In genomic region chr13:49877629-49878218, GRCh38 we compare ENCODE assay signal across 1 cellular context.
TF ChIP-seq lines count a peak whose summit lies in the region.

No MANE protein-coding gene starts in this region.

TF ChIP-seq in HEK293, 187 proteins besides CTCF, POLR2A, EP300 and RAD21 (continued from another document and continues in another):
- no peak for TF ChIP-seq BCL6B (tag by site-specific recombination; IDR thresholded peaks at IDR 0.05)
- no peak for TF ChIP-seq ZNF488 (tag by site-specific recombination; IDR thresholded peaks at IDR 0.05)
- no peak for TF ChIP-seq ZIC2 (tag by site-specific recombination; IDR thresholded peaks at IDR 0.05)
- 0 out of 2 replicates have a peak, but pooled peaks have one; percentile 19 for TF ChIP-seq ZNF677 (tag by site-specific recombination; IDR thresholded peaks at IDR 0.05)
- no peak for TF ChIP-seq ZNF19 (tag by site-specific recombination; IDR thresholded peaks at IDR 0.05; ENCODE audit: low read depth)
- TF ChIP-seq ZNF404 (tag by site-specific recombination; IDR thresholded peaks at IDR 0.05), result no peak
- no peak for TF ChIP-seq ZNF223 (tag by site-specific recombination; IDR thresholded peaks at IDR 0.05)
- TF ChIP-seq ZNF394 (tag by site-specific recombination; IDR thresholded peaks at IDR 0.05; ENCODE audit: borderline replicate concordance), result no peak
- no peak for TF ChIP-seq ZNF266 (tag by site-specific recombination; IDR thresholded peaks at IDR 0.05; ENCODE audit: low read depth)
- TF ChIP-seq RBAK (tag by site-specific recombination; IDR thresholded peaks at IDR 0.05), result no peak
- no peak for TF ChIP-seq ZNF571 (tag by site-specific recombination; IDR thresholded peaks at IDR 0.05)
- TF ChIP-seq ZNF341 (tag by site-specific recombination; IDR thresholded peaks at IDR 0.05; ENCODE audit: low read depth), result no peak
- TF ChIP-seq TRIM28 (IDR thresholded peaks at IDR 0.05; ENCODE audit: borderline replicate concordance, low read length), result peak; percentile 97
- TF ChIP-seq ZNF513 (tag by site-specific recombination; IDR thresholded peaks at IDR 0.05), result no peak
- no peak for TF ChIP-seq ZNF624 (tag by site-specific recombination; IDR thresholded peaks at IDR 0.05)
- no peak for TF ChIP-seq ZNF184 (tag by site-specific recombination; IDR thresholded peaks at IDR 0.05)
- no peak for TF ChIP-seq ZNF585B (tag by site-specific recombination; IDR thresholded peaks at IDR 0.05)
- TF ChIP-seq ZNF133 (tag by site-specific recombination; IDR thresholded peaks at IDR 0.05), result no peak
- TF ChIP-seq SALL2 (tag by site-specific recombination; IDR thresholded peaks at IDR 0.05; ENCODE audit: borderline replicate concordance), result no peak
- TF ChIP-seq ZNF558 (tag by site-specific recombination; IDR thresholded peaks at IDR 0.05), result peak; percentile 66; the same call in 1 of the 2 replicates
- TF ChIP-seq TSHZ1 (tag by site-specific recombination; IDR thresholded peaks at IDR 0.05; ENCODE audit: borderline replicate concordance), result no peak
- TF ChIP-seq ZNF777 (tag by site-specific recombination; IDR thresholded peaks at IDR 0.05; ENCODE audit: borderline replicate concordance), result no peak
- TF ChIP-seq ZNF211 (tag by site-specific recombination; IDR thresholded peaks at IDR 0.05; ENCODE audit: low read depth), result no peak
- TF ChIP-seq ZNF157 (tag by site-specific recombination; IDR thresholded peaks at IDR 0.05), result no peak
- no peak for TF ChIP-seq EGR2 (tag by site-specific recombination; IDR thresholded peaks at IDR 0.05; ENCODE audit: low read depth)
- no peak for TF ChIP-seq ZNF596 (tag by site-specific recombination; IDR thresholded peaks at IDR 0.05)
- no peak for TF ChIP-seq HOXD13 (CRISPR knock-in tag; IDR thresholded peaks at IDR 0.05; ENCODE audit: borderline replicate concordance)
- TF ChIP-seq PRDM1 (tag by site-specific recombination; IDR thresholded peaks at IDR 0.05), result no peak
- peak; percentile 66; the same call in 1 of the 2 replicates for TF ChIP-seq ZNF610 (tag by site-specific recombination; IDR thresholded peaks at IDR 0.05; ENCODE audit: borderline replicate concordance)
- TF ChIP-seq ZNF202 (tag by site-specific recombination; IDR thresholded peaks at IDR 0.05; ENCODE audit: borderline replicate concordance), result no peak
- no peak for TF ChIP-seq SP2 (tag by site-specific recombination; IDR thresholded peaks at IDR 0.05)
- TF ChIP-seq ZNF114 (tag by site-specific recombination; IDR thresholded peaks at IDR 0.05), result no peak
- TF ChIP-seq ZNF621 (tag by site-specific recombination; IDR thresholded peaks at IDR 0.05), result no peak
- no peak for TF ChIP-seq ZFP69B (tag by site-specific recombination; IDR thresholded peaks at IDR 0.05)
- peak; percentile 88 for TF ChIP-seq ZNF549 (tag by site-specific recombination; IDR thresholded peaks at IDR 0.05)
- TF ChIP-seq ZNF48 (tag by site-specific recombination; IDR thresholded peaks at IDR 0.05), result no peak
- no peak for TF ChIP-seq ZSCAN5A (tag by site-specific recombination; IDR thresholded peaks at IDR 0.05)
- 0 out of 2 replicates have a peak, but pooled peaks have one; percentile 28 for TF ChIP-seq ZNF2 (tag by site-specific recombination; IDR thresholded peaks at IDR 0.05)
- TF ChIP-seq KLF1 (tag by site-specific recombination; IDR thresholded peaks at IDR 0.05), result no peak
- TF ChIP-seq ZNF302 (tag by site-specific recombination; IDR thresholded peaks at IDR 0.05; ENCODE audit: low read depth), result no peak
- no peak for TF ChIP-seq ZNF843 (tag by site-specific recombination; IDR thresholded peaks at IDR 0.05)
- peak; percentile 46 for TF ChIP-seq ZNF518A (tag by site-specific recombination; conservative IDR thresholded peaks at IDR 0.05; ENCODE audit: low read depth)
- TF ChIP-seq ZNF23 (tag by site-specific recombination; IDR thresholded peaks at IDR 0.05; ENCODE audit: borderline replicate concordance), result no peak
- no peak for TF ChIP-seq ZSCAN18 (tag by site-specific recombination; IDR thresholded peaks at IDR 0.05)
- no peak for TF ChIP-seq SCRT2 (tag by site-specific recombination; IDR thresholded peaks at IDR 0.05)
- TF ChIP-seq ZNF76 (tag by site-specific recombination; IDR thresholded peaks at IDR 0.05; ENCODE audit: borderline replicate concordance, low read depth), result no peak
- TF ChIP-seq ZNF24 (tag by site-specific recombination; IDR thresholded peaks at IDR 0.05), result no peak
- TF ChIP-seq ZNF529 (tag by site-specific recombination; IDR thresholded peaks at IDR 0.05; ENCODE audit: insufficient replicate concordance), result peak; percentile 82
- no peak for TF ChIP-seq ZNF292 (tag by site-specific recombination; IDR thresholded peaks at IDR 0.05; ENCODE audit: borderline replicate concordance, low read depth)
- TF ChIP-seq SETDB1 (IDR thresholded peaks at IDR 0.05; ENCODE audit: insufficient read length, low read length), result peak; percentile 100
- no peak for TF ChIP-seq INSM2 (tag by site-specific recombination; IDR thresholded peaks at IDR 0.05)
- no peak for TF ChIP-seq GFI1B (tag by site-specific recombination; IDR thresholded peaks at IDR 0.05)
- no peak for TF ChIP-seq KLF7 (tag by site-specific recombination; IDR thresholded peaks at IDR 0.05; ENCODE audit: borderline replicate concordance)
- TF ChIP-seq ZNF510 (tag by site-specific recombination; IDR thresholded peaks at IDR 0.05; ENCODE audit: insufficient replicate concordance), result peak; percentile 67
